16 cellular contexts compared by ENCODE assay signal in genomic region chr5:89302102-89302891, GRCh38.
DNase-seq lines count a peak whose midpoint lies in the region; ATAC-seq lines count a peak whose summit lies in the region.
"Had no signal": no experiment of that assay in that cellular context is flagged by ENCODE, and none has a peak within 500 bp of the region (broad histone marks: within the 10 kb centered on the region; RNA-seq: fewer than 3 reads in every experiment).

No MANE protein-coding gene starts in this region.

- H3K4me3 Mint-ChIP-seq in naive B cell: peak overlapping the region in 5 of 8 donors; percentile 49 to 86 (median 77)
- H3K4me3 Mint-ChIP-seq: GM23338 had no signal

- H3K27me3 Mint-ChIP-seq in naive B cell: no peaks in the 10 kb centered on the region

- no peak overlapping the region for H3K9ac ChIP-seq in mesendoderm (ENCODE audit: low read length)

- H3K79me1 ChIP-seq in mesendoderm (ENCODE audit: low read length): no peaks in the 10 kb centered on the region

- no peak overlapping the region for H3K4me3 ChIP-seq in mesendoderm (ENCODE audit: low read length)
- H3K4me3 ChIP-seq: coronary artery, GM23338, skin epidermis had no signal

- no peaks in the 10 kb centered on the region for H3K4me1 ChIP-seq in mesendoderm (ENCODE audit: control insufficient read depth, low read depth, low read length)

- H3K27me3 ChIP-seq in mesendoderm (ENCODE audit: insufficient read depth, low read length, poor library complexity): no peaks in the 10 kb centered on the region

- no peak overlapping the region for H4K5ac ChIP-seq in mesendoderm (ENCODE audit: low read length)

- no peaks in the 10 kb centered on the region for H3K36me3 ChIP-seq in mesendoderm (ENCODE audit: control insufficient read depth, insufficient read depth, low read length)

- no peak overlapping the region for H3K23ac ChIP-seq in mesendoderm (ENCODE audit: low read length)

- no peak overlapping the region for H3K18ac ChIP-seq in mesendoderm (ENCODE audit: low read length)

- H3K4me2 ChIP-seq in mesendoderm (ENCODE audit: low read length): no peak overlapping the region
- H3K4me2 ChIP-seq: GM23338 had no signal

- no CpG with 5 or more reads among the region's 5 CpGs for WGBS in mesendoderm (ENCODE audit: extremely low coverage, insufficient coverage, low lambda C conversion rate)

- H2AK5ac ChIP-seq in mesendoderm (ENCODE audit: low read length): no peak overlapping the region

- ATAC-seq in GM18502 (IDR thresholded peaks at IDR 0.05; ENCODE audit: poor library complexity, unreplicated experiment): peak; percentile 34
- ATAC-seq in GM21717 (IDR thresholded peaks at IDR 0.05; ENCODE audit: unreplicated experiment): peak; percentile 40
- peak; percentile 34 for ATAC-seq in HG03378 (IDR thresholded peaks at IDR 0.05; ENCODE audit: unreplicated experiment)
- peak in 1 of 2 donors; percentile 20 for ATAC-seq in naive B cell (ENCODE audit: low read depth in 2 of 2)
- ATAC-seq: GM23338 had no signal

- H3K9me3 Mint-ChIP-seq in naive B cell: peaks cover 0 to 5% (median 4%) of the 10 kb centered on the region in 7 donors
- H3K9me3 Mint-ChIP-seq: GM23338 had no signal

- H3K56ac ChIP-seq in mesendoderm (ENCODE audit: low read length): no peak overlapping the region

- no peak overlapping the region for H3K27ac ChIP-seq in mesendoderm (ENCODE audit: low read depth, low read length)
- H3K27ac ChIP-seq: coronary artery, epithelial cell of prostate had no signal

- no peak overlapping the region for H4K8ac ChIP-seq in mesendoderm (ENCODE audit: low read depth, low read length)

- DNase-seq in naive B cell: no peak
- DNase-seq in mesendoderm: no peak
- no peak for DNase-seq in NCI-H2107 (lab: John Stamatoyannopoulos, UW)
- DNase-seq in DMS53 treated with DMSO at 0.1 percent for 48 hours (lab: John Stamatoyannopoulos, UW; ENCODE audit: unreplicated experiment): no peak
- DNase-seq in HT-29 (ENCODE audit: low spot score): no peak
- DNase-seq: activated CD8-positive, alpha-beta memory T cell treated with anti-CD3 and anti-CD28 coated beads for 24 hours; activated effector memory CD4-positive, alpha-beta T cell treated with anti-CD3 and anti-CD28 coated beads, Interleukin-2, amount 50 U/mL, for 16 hours; aorta; occipital lobe had no signal

- peaks cover 33 to 64% (median 36%) of the 10 kb centered on the region in 3 donors for H3K4me1 Mint-ChIP-seq in naive B cell
- H3K4me1 Mint-ChIP-seq: GM23338 had no signal

- H2BK5ac ChIP-seq in mesendoderm (ENCODE audit: low read length): no peak overlapping the region

- no peak overlapping the region for H3K4ac ChIP-seq in mesendoderm (ENCODE audit: low read depth, low read length)

- peak overlapping the region in 5 of 6 donors; percentile 59 to 97 (median 67) for H3K27ac Mint-ChIP-seq in naive B cell
- H3K27ac Mint-ChIP-seq: GM23338 had no signal

- H3K79me2 ChIP-seq in mesendoderm (ENCODE audit: control insufficient read depth, insufficient read depth, low read length): no peaks in the 10 kb centered on the region

- H2BK120ac ChIP-seq in mesendoderm (ENCODE audit: low read depth, low read length): no peak overlapping the region

- peaks cover 0 to 4% of the 10 kb centered on the region in 2 donors for H3K36me3 Mint-ChIP-seq in naive B cell

- no peak overlapping the region for H2BK15ac ChIP-seq in mesendoderm (replicated peaks; ENCODE audit: low read depth)
